In genomic region chr4:76090241-76090691, GRCh38 we compare ENCODE assay signal across 8 cellular contexts. TPM values are rescaled to one million over a fixed set of nuclear protein-coding genes. Genes with fewer than 3 reads are reported as not detected.
DNase-seq lines count a peak whose midpoint lies in the region; ATAC-seq and TF ChIP-seq lines count a peak whose summit lies in the region.

No MANE protein-coding gene starts in this region.

- no peaks in the 10 kb centered on the region for H3K9me3 Mint-ChIP-seq in activated T-helper 17 cell treated with anti-CD3 and anti-CD28 coated beads, Interleukin-2, amount 50 U/mL, for 72 hours

- H3K27me3 Mint-ChIP-seq in activated T-helper 17 cell treated with anti-CD3 and anti-CD28 coated beads, Interleukin-2, amount 50 U/mL, for 72 hours, result peaks cover 3% of the 10 kb centered on the region

- no peak for TF ChIP-seq CTCF in WERI-Rb-1 (IDR thresholded peaks at IDR 0.05; ENCODE audit: low read depth, low read length)

- no peaks in the 10 kb centered on the region for H3K9me3 ChIP-seq in WERI-Rb-1 (ENCODE audit: severe bottlenecking)

- no peaks in the 10 kb centered on the region for H3K36me3 ChIP-seq in WERI-Rb-1

- no peaks in the 10 kb centered on the region for H3K27me3 ChIP-seq in WERI-Rb-1 (ENCODE audit: insufficient read depth, low read depth, severe bottlenecking)

- no peak overlapping the region for H3K27ac ChIP-seq in WERI-Rb-1

- no peaks in the 10 kb centered on the region for H3K4me1 Mint-ChIP-seq in activated T-helper 17 cell treated with anti-CD3 and anti-CD28 coated beads, Interleukin-2, amount 50 U/mL, for 72 hours

- H3K36me3 Mint-ChIP-seq in activated T-helper 17 cell treated with anti-CD3 and anti-CD28 coated beads, Interleukin-2, amount 50 U/mL, for 72 hours (ENCODE audit: low read depth), result no peaks in the 10 kb centered on the region

- H3K4me3 Mint-ChIP-seq in activated T-helper 17 cell treated with anti-CD3 and anti-CD28 coated beads, Interleukin-2, amount 50 U/mL, for 72 hours, result no peak overlapping the region

- DNase-seq in GM04504 (ENCODE audit: low read depth), result peak; percentile 69
- no peak for DNase-seq in left lobe of liver (ENCODE audit: low spot score)
- no peak for DNase-seq in retina
- DNase-seq in WERI-Rb-1, result no peak

- H3K4me3 ChIP-seq in WERI-Rb-1 (ENCODE audit: low read depth, low read length), result no peak overlapping the region

- ATAC-seq in HG03432 (IDR thresholded peaks at IDR 0.05; ENCODE audit: unreplicated experiment), result peak; percentile 73
- peak; percentile 57 for ATAC-seq in activated T-helper 17 cell treated with anti-CD3 and anti-CD28 coated beads, Interleukin-2, amount 50 U/mL, for 72 hours (replicated peaks)
- ATAC-seq in left lobe of liver, result peak; percentile 11
- no peak for ATAC-seq in HG02852 (IDR thresholded peaks at IDR 0.05; ENCODE audit: unreplicated experiment)
- no peak for ATAC-seq in GM21447 (IDR thresholded peaks at IDR 0.05; ENCODE audit: unreplicated experiment)

- no peak overlapping the region for H3K27ac Mint-ChIP-seq in activated T-helper 17 cell treated with anti-CD3 and anti-CD28 coated beads, Interleukin-2, amount 50 U/mL, for 72 hours

RNA-seq across cellular contexts. Expression of gene ART3, which starts 15.8 kb away (rescaled TPM):
- 1 to 10 TPM in 1 of 2 donors, under 1 TPM in 1; 0.80 to 1.6 TPM for total RNA-seq in activated T-helper 17 cell treated with anti-CD3 and anti-CD28 coated beads, Interleukin-2, amount 50 U/mL, for 72 hours
- total RNA-seq in left lobe of liver, result not detected

RNA-seq across cellular contexts. Expression of gene CXCL11, which starts 54.4 kb away (rescaled TPM):
- not detected for total RNA-seq in activated T-helper 17 cell treated with anti-CD3 and anti-CD28 coated beads, Interleukin-2, amount 50 U/mL, for 72 hours
- not detected for total RNA-seq in left lobe of liver

RNA-seq across cellular contexts. Expression of gene NUP54, which starts 57.9 kb away (rescaled TPM):
- total RNA-seq in activated T-helper 17 cell treated with anti-CD3 and anti-CD28 coated beads, Interleukin-2, amount 50 U/mL, for 72 hours, result 10 to 100 TPM; 58.1 to 73.7 TPM
- 11.8 TPM for total RNA-seq in left lobe of liver

Comparison
In these comparisons a context has a peak if more than half of its experiments do, and no peak if none do; other contexts are left out.
1. ATAC-seq: peak in HG03432 (single experiment), activated T-helper 17 cell treated with anti-CD3 and anti-CD28 coated beads, Interleukin-2, amount 50 U/mL, for 72 hours (single experiment) and left lobe of liver (single experiment); none in HG02852 (single experiment) and GM21447 (single experiment).